ENCODE assay signal across 8 cellular contexts in genomic region chr2:233061007-233061590, GRCh38. TPM values are rescaled to one million over a fixed set of nuclear protein-coding genes. Genes with fewer than 3 reads are reported as not detected.
DNase-seq lines count a peak whose midpoint lies in the region; ATAC-seq and TF ChIP-seq lines count a peak whose summit lies in the region.

No MANE protein-coding gene starts in this region.

- H3K4me1 ChIP-seq in transverse colon = peaks cover 0 to 37% (median 9%) of the 10 kb centered on the region in 4 donors

- peak overlapping the region; percentile 98 for H3K4me3 Mint-ChIP-seq in activated naive CD4-positive, alpha-beta T cell treated with anti-CD3 and anti-CD28 coated beads for 36 hours
- H3K4me3 Mint-ChIP-seq in immature natural killer cell = peak overlapping the region; percentile 85 to 97 (median 92)

- CTCF ChIA-PET in activated naive CD4-positive, alpha-beta T cell treated with anti-CD3 and anti-CD28 coated beads for 36 hours (lab: Charles Lee) = interaction anchor here (0.5 to 4.4 kb wide), 18 partner anchors 9 to 456 kb away, joined by 3 to 41 read pairs (median 4); partner anchors contain the start of gene ATG16L1

- peak; percentile 16 for TF ChIP-seq POLR2A in transverse colon (IDR thresholded peaks at IDR 0.05)

- peak overlapping the region in 3 of 4 donors; percentile 29 to 56 (median 37) for H3K4me3 ChIP-seq in transverse colon

- no peaks in the 10 kb centered on the region for H3K27me3 ChIP-seq in transverse colon

- WGBS in transverse colon (ENCODE audit: low coverage in 1 of 2), 2 donors = 64% methylated on average over 10 of the region's 10 CpGs; no CpG with 5 or more reads in 1 of the 2 donors

- H3K27ac Mint-ChIP-seq in activated naive CD4-positive, alpha-beta T cell treated with anti-CD3 and anti-CD28 coated beads for 36 hours = peak overlapping the region; percentile 98
- H3K27ac Mint-ChIP-seq in immature natural killer cell = peak overlapping the region; percentile 93 to 99 (median 96)

- H3K9me3 Mint-ChIP-seq in activated naive CD4-positive, alpha-beta T cell treated with anti-CD3 and anti-CD28 coated beads for 36 hours = no peaks in the 10 kb centered on the region
- H3K9me3 Mint-ChIP-seq in immature natural killer cell = no peaks in the 10 kb centered on the region

- no peaks in the 10 kb centered on the region for H3K9me3 ChIP-seq in transverse colon

- H3K27ac ChIP-seq in transverse colon = peak overlapping the region; percentile 71 to 85 (median 82)

- peak; percentile 63 for DNase-seq in activated naive CD4-positive, alpha-beta T cell treated with anti-CD3 and anti-CD28 coated beads for 36 hours
- no peak for DNase-seq in activated naive CD4-positive, alpha-beta T cell (lab: John Stamatoyannopoulos, UW)
- DNase-seq in MV-4-11 (lab: John Stamatoyannopoulos, UW) = peak; percentile 34
- peak in 2 of 3 donors; percentile 42 to 50 for DNase-seq in immature natural killer cell
- DNase-seq in transverse colon = no peak
- DNase-seq in effector CD4-positive, alpha-beta T cell = no peak
- DNase-seq in NCI-H526 treated with DMSO at 0.1 percent for 48 hours (lab: John Stamatoyannopoulos, UW) = no peak

- no peaks in the 10 kb centered on the region for H3K27me3 Mint-ChIP-seq in activated naive CD4-positive, alpha-beta T cell treated with anti-CD3 and anti-CD28 coated beads for 36 hours (ENCODE audit: low read depth)
- H3K27me3 Mint-ChIP-seq in immature natural killer cell (ENCODE audit: low read depth in 3 of 3) = peaks cover 8 to 17% (median 13%) of the 10 kb centered on the region in 3 donors

- ATAC-seq in HG02763 (IDR thresholded peaks at IDR 0.05; ENCODE audit: unreplicated experiment) = no peak

- in situ Hi-C loops in transverse colon (cut with MboI; ENCODE audit: low pct_ligation_motif_present in 1 of 4, low pct_unique_long_range_greater_than_20kb in 1 of 4, low sequenced_read_pairs in 3 of 4) = no loop called here

- no peak for TF ChIP-seq CTCF in transverse colon (IDR thresholded peaks at IDR 0.05)

- peaks cover 35% of the 10 kb centered on the region for H3K4me1 Mint-ChIP-seq in activated naive CD4-positive, alpha-beta T cell treated with anti-CD3 and anti-CD28 coated beads for 36 hours (ENCODE audit: low read depth)
- peaks cover 59 to 63% of the 10 kb centered on the region in 2 donors for H3K4me1 Mint-ChIP-seq in immature natural killer cell

- H3K36me3 Mint-ChIP-seq in activated naive CD4-positive, alpha-beta T cell treated with anti-CD3 and anti-CD28 coated beads for 36 hours (ENCODE audit: low read depth) = peaks cover 14% of the 10 kb centered on the region
- peaks cover 2 to 7% (median 2%) of the 10 kb centered on the region in 3 donors for H3K36me3 Mint-ChIP-seq in immature natural killer cell

- intact Hi-C loops in activated naive CD4-positive, alpha-beta T cell treated with anti-CD3 and anti-CD28 coated beads for 36 hours (cut with micrococcal nuclease) = loop anchor here (1.0 to 10.0 kb wide), 8 partner anchors 20 to 509 kb away; partner anchors contain the start of genes EIF4E2, GIGYF2, TIGD1 and USP40
- intact Hi-C loops in transverse colon (cut with DNase I; ENCODE audit: low total_unique reads) = no loop called here

- H3K36me3 ChIP-seq in transverse colon = no peaks in the 10 kb centered on the region

- TF ChIP-seq EP300 in transverse colon (IDR thresholded peaks at IDR 0.05; ENCODE audit: low read depth) = no peak

RNA-seq across cellular contexts. Expression of gene INPP5D, which starts 1.0 kb away (rescaled TPM):
- total RNA-seq in activated naive CD4-positive, alpha-beta T cell treated with anti-CD3 and anti-CD28 coated beads for 36 hours = 10 to 100 TPM; 50.9 to 51.0 TPM
- 100 to 1,000 TPM in 1 of 3 donors, 10 to 100 TPM in 2; 54.8 to 307 (median 73.5) TPM for polyA plus RNA-seq in immature natural killer cell
- total RNA-seq in transverse colon = 10 to 100 TPM in 3 of 4 donors, 1 to 10 TPM in 1; 7.8 to 40.4 (median 26.1) TPM

RNA-seq across cellular contexts. Expression of gene NEU2, which starts 28.6 kb away (rescaled TPM):
- total RNA-seq in activated naive CD4-positive, alpha-beta T cell treated with anti-CD3 and anti-CD28 coated beads for 36 hours = not detected
- not detected for polyA plus RNA-seq in immature natural killer cell
- total RNA-seq in transverse colon = under 1 TPM in 1 of 4 donors, not detected in 3; 0.41 TPM

RNA-seq across cellular contexts. Expression of gene NGEF, which starts 48.0 kb away (rescaled TPM):
- under 1 TPM in 1 of 2 experiments, not detected in 1; 0.12 TPM for total RNA-seq in activated naive CD4-positive, alpha-beta T cell treated with anti-CD3 and anti-CD28 coated beads for 36 hours
- polyA plus RNA-seq in immature natural killer cell = not detected
- total RNA-seq in transverse colon = 100 to 1,000 TPM in 1 of 4 donors, 10 to 100 TPM in 3; 46.1 to 105 (median 68.8) TPM

Comparison
In these comparisons a context has a peak if more than half of its experiments do, and no peak if none do; other contexts are left out.
1. DNase-seq: peak in activated naive CD4-positive, alpha-beta T cell treated with anti-CD3 and anti-CD28 coated beads for 36 hours (single experiment), MV-4-11 (single experiment) and immature natural killer cell (2 of 3); none in activated naive CD4-positive, alpha-beta T cell (0 of 4), transverse colon (single experiment), effector CD4-positive, alpha-beta T cell (single experiment) and NCI-H526 treated with DMSO at 0.1 percent for 48 hours (single experiment).
2. RNA of gene NGEF, which starts 48.0 kb away (total RNA-seq): 46.1 to 105 TPM in transverse colon; 0.12 TPM in activated naive CD4-positive, alpha-beta T cell treated with anti-CD3 and anti-CD28 coated beads for 36 hours; every median in the first group is over 10 times any median in the second.